Comparison of ENCODE assay signal across 13 cellular contexts in genomic region chr12:68617160-68617926, GRCh38. TPM values are rescaled to one million over a fixed set of nuclear protein-coding genes. Genes with fewer than 3 reads are reported as not detected.
A peak's percentile ranks its signal among the peaks of the same experiment; 100 is the strongest.
DNase-seq lines count a peak whose midpoint lies in the region; ATAC-seq and TF ChIP-seq lines count a peak whose summit lies in the region.
"Had no signal": no experiment of that assay in that cellular context is flagged by ENCODE, and none has a peak within 500 bp of the region (broad histone marks: within the 10 kb centered on the region; RNA-seq: fewer than 3 reads in every experiment).

No MANE protein-coding gene starts in this region.

- POLR2A ChIA-PET in naive thymus-derived CD8-positive, alpha-beta T cell (lab: Charles Lee): interaction anchor here (0.8 to 1.7 kb wide), 8 partner anchors 9 to 259 kb away, joined by 3 to 6 read pairs (median 4); no protein-coding TSS in a partner anchor

- no peak for TF ChIP-seq CTCF in HFFc6 (IDR thresholded peaks at IDR 0.05)
- TF ChIP-seq CTCF in brain microvascular endothelial cell (IDR thresholded peaks at IDR 0.05; ENCODE audit: low read depth, low read length, missing control alignments): no peak

- H3K9me3 ChIP-seq in CD4-positive, CD25-positive, alpha-beta regulatory T cell (ENCODE audit: control insufficient read depth in 2 of 2, low read length in 2 of 2): no peaks in the 10 kb centered on the region

- H3K36me3 ChIP-seq in CD4-positive, CD25-positive, alpha-beta regulatory T cell (ENCODE audit: control insufficient read depth, insufficient read depth, low read length): peaks cover 7% of the 10 kb centered on the region
- H3K36me3 ChIP-seq in brain microvascular endothelial cell (replicated peaks): peaks cover 4% of the 10 kb centered on the region

- H3K27me3 Mint-ChIP-seq in CD4-positive, CD25-positive, alpha-beta regulatory T cell: no peaks in the 10 kb centered on the region
- H3K27me3 Mint-ChIP-seq in HFFc6 (ENCODE audit: insufficient read depth): no peaks in the 10 kb centered on the region; the same call in 1 of the 2 replicates
- H3K27me3 Mint-ChIP-seq in naive thymus-derived CD8-positive, alpha-beta T cell: no peaks in the 10 kb centered on the region

- H3K4me1 ChIP-seq in CD4-positive, CD25-positive, alpha-beta regulatory T cell (ENCODE audit: control insufficient read depth, insufficient read depth, low read length, poor library complexity, severe bottlenecking): peaks cover 94% of the 10 kb centered on the region

- H3K4me3 Mint-ChIP-seq in CD4-positive, CD25-positive, alpha-beta regulatory T cell: peak overlapping the region; percentile 31 to 81 (median 48)
- H3K4me3 Mint-ChIP-seq in HFFc6: peak overlapping the region; percentile 30; the same call in 1 of the 2 replicates
- H3K4me3 Mint-ChIP-seq in naive thymus-derived CD8-positive, alpha-beta T cell: peak overlapping the region; percentile 62 to 99 (median 72)

- ATAC-seq in CD4-positive, CD25-positive, alpha-beta regulatory T cell (ENCODE audit: low read depth in 2 of 2): no peak
- peak in 1 of 2 donors; percentile 12 for ATAC-seq in naive thymus-derived CD8-positive, alpha-beta T cell
- no peak for ATAC-seq in GM18861 (IDR thresholded peaks at IDR 0.05; ENCODE audit: unreplicated experiment)
- ATAC-seq: sciatic nerve had no signal

- in situ Hi-C loops in brain microvascular endothelial cell (cut with HindIII; ENCODE audit: low pct_ligation_motif_present, low sequenced_read_pairs): no loop called here

- H3K9me3 Mint-ChIP-seq in CD4-positive, CD25-positive, alpha-beta regulatory T cell: peaks cover 0 to 1% (median 0%) of the 10 kb centered on the region in 7 donors
- H3K9me3 Mint-ChIP-seq in HFFc6: no peaks in the 10 kb centered on the region
- no peaks in the 10 kb centered on the region for H3K9me3 Mint-ChIP-seq in naive thymus-derived CD8-positive, alpha-beta T cell

- peak overlapping the region; percentile 64 for H3K4me3 ChIP-seq in CD4-positive, CD25-positive, alpha-beta regulatory T cell (ENCODE audit: low read depth, low read length)
- no peak overlapping the region for H3K4me3 ChIP-seq in brain microvascular endothelial cell (ENCODE audit: low read depth, low read length)
- H3K4me3 ChIP-seq: hepatocyte had no signal

- H3K27ac Mint-ChIP-seq in CD4-positive, CD25-positive, alpha-beta regulatory T cell: no peak overlapping the region
- H3K27ac Mint-ChIP-seq in HFFc6: peak overlapping the region; percentile 72
- peak overlapping the region; percentile 64 to 99 (median 80) for H3K27ac Mint-ChIP-seq in naive thymus-derived CD8-positive, alpha-beta T cell

- no peaks in the 10 kb centered on the region for H3K27me3 ChIP-seq in CD4-positive, CD25-positive, alpha-beta regulatory T cell (ENCODE audit: control insufficient read depth, insufficient read depth, low read length)
- H3K27me3 ChIP-seq in brain microvascular endothelial cell (replicated peaks): no peaks in the 10 kb centered on the region
- H3K27me3 ChIP-seq: hepatocyte had no signal

- H3K27ac ChIP-seq in CD4-positive, CD25-positive, alpha-beta regulatory T cell (ENCODE audit: insufficient read depth, low read length, poor library complexity, severe bottlenecking): no peak overlapping the region
- peak overlapping the region; percentile 34 for H3K27ac ChIP-seq in brain microvascular endothelial cell
- H3K27ac ChIP-seq: hepatocyte had no signal

- H3K36me3 Mint-ChIP-seq in CD4-positive, CD25-positive, alpha-beta regulatory T cell: peaks cover 25% of the 10 kb centered on the region
- H3K36me3 Mint-ChIP-seq in HFFc6 (ENCODE audit: low read depth): peaks cover 45% of the 10 kb centered on the region
- H3K36me3 Mint-ChIP-seq in naive thymus-derived CD8-positive, alpha-beta T cell: peaks cover 5 to 60% (median 17%) of the 10 kb centered on the region in 3 donors

- no peak for DNase-seq in CD4-positive, CD25-positive, alpha-beta regulatory T cell
- peak; percentile 41 for DNase-seq in HFFc6
- peak; percentile 36 for DNase-seq in brain microvascular endothelial cell
- no peak for DNase-seq in naive thymus-derived CD8-positive, alpha-beta T cell
- DNase-seq in stimulated activated CD4-positive, alpha-beta T cell treated with anti-CD3 and anti-CD28 coated beads, Interleukin-1b, Interleukin-23, amount 100 ng/mL, for 48 hours: no peak
- no peak for DNase-seq in COR-L47 (lab: John Stamatoyannopoulos, UW)
- no peak for DNase-seq in nucleus accumbens (lab: John Stamatoyannopoulos, UW)
- DNase-seq: midbrain, NCI-H1694 treated with DMSO at 0.1 percent for 48 hours, T1000 had no signal

- H3K4me1 Mint-ChIP-seq in CD4-positive, CD25-positive, alpha-beta regulatory T cell: peaks cover 54 to 89% (median 74%) of the 10 kb centered on the region in 4 donors
- peaks cover 83% of the 10 kb centered on the region for H3K4me1 Mint-ChIP-seq in HFFc6 (ENCODE audit: low read depth)
- peaks cover 29 to 95% (median 80%) of the 10 kb centered on the region in 4 donors for H3K4me1 Mint-ChIP-seq in naive thymus-derived CD8-positive, alpha-beta T cell

RNA-seq across cellular contexts. Expression of gene RAP1B, which starts 6.6 kb away (rescaled TPM):
- total RNA-seq in CD4-positive, CD25-positive, alpha-beta regulatory T cell: 290 TPM
- 100 to 1,000 TPM; 399 to 465 (median 425) TPM for polyA plus RNA-seq in CD4-positive, CD25-positive, alpha-beta regulatory T cell
- total RNA-seq in HFFc6 (2021; fragmentation: NEBNext Ultra II Directional; extraction: Animal tissue kit (Norgen Biotek cat#: 25700)): 100 to 1,000 TPM; 179 to 221 (median 213) TPM
- 100 to 1,000 TPM; 254 to 288 TPM for total RNA-seq in naive thymus-derived CD8-positive, alpha-beta T cell
- 100 to 1,000 TPM; 562 to 708 (median 574) TPM for polyA plus RNA-seq in naive thymus-derived CD8-positive, alpha-beta T cell

Comparison
In these comparisons a context has a peak if more than half of its experiments do, and no peak if none do; other contexts are left out.
1. DNase-seq: peak in HFFc6 (single experiment) and brain microvascular endothelial cell (single experiment); none in CD4-positive, CD25-positive, alpha-beta regulatory T cell (0 of 3), naive thymus-derived CD8-positive, alpha-beta T cell (0 of 10), stimulated activated CD4-positive, alpha-beta T cell treated with anti-CD3 and anti-CD28 coated beads, Interleukin-1b, Interleukin-23, amount 100 ng/mL, for 48 hours (single experiment), COR-L47 (single experiment) and nucleus accumbens (0 of 56).
2. H3K27ac Mint-ChIP-seq: peak in HFFc6 (single experiment) and naive thymus-derived CD8-positive, alpha-beta T cell (10 of 10); none in CD4-positive, CD25-positive, alpha-beta regulatory T cell (0 of 3).
3. Peak in every context shown above with its lines, with median percentiles within 50 percentile points of each other: H3K4me3 Mint-ChIP-seq.